Comparison of ENCODE assay signal across 1 cellular context in genomic region chr12:110252716-110253115, GRCh38.
TF ChIP-seq lines count a peak whose summit lies in the region.

No MANE protein-coding gene starts in this region.

TF ChIP-seq in liver, 16 proteins besides CTCF, POLR2A, EP300 and RAD21 (continued from another document):
- no peak for TF ChIP-seq REST (IDR thresholded peaks at IDR 0.05)
- no peak for TF ChIP-seq ZBTB33 (IDR thresholded peaks at IDR 0.05)
- TF ChIP-seq YY1 (IDR thresholded peaks at IDR 0.05), result no peak
- TF ChIP-seq JUND (IDR thresholded peaks at IDR 0.05), result no peak
- TF ChIP-seq SP1 (IDR thresholded peaks at IDR 0.05), result no peak
